ENCODE assay signal across 8 cellular contexts in genomic region chr19:36791420-36792125, GRCh38. TPM values are rescaled to one million over a fixed set of nuclear protein-coding genes. Genes with fewer than 3 reads are reported as not detected.
DNase-seq lines count a peak whose midpoint lies in the region; ATAC-seq, FAIRE-seq and TF ChIP-seq lines count a peak whose summit lies in the region.
"Not testable (repeated sequence)": the region's sequence is repeated elsewhere in the genome, so short reads cannot be mapped to it uniquely, and the experiment has no call there.

No MANE protein-coding gene starts in this region.

- H3K4me3 Mint-ChIP-seq in GM23338: peak overlapping the region; percentile 72
- not testable (repeated sequence) for H3K4me3 Mint-ChIP-seq in activated naive CD4-positive, alpha-beta T cell treated with anti-CD3 and anti-CD28 coated beads for 36 hours
- peak overlapping the region; percentile 4 for H3K4me3 Mint-ChIP-seq in memory B cell

- H3K23me2 ChIP-seq in H1 (ENCODE audit: low read depth, low read length): not testable (repeated sequence)

- not testable (repeated sequence) for H3K27me3 ChIP-seq in BE2C; GM23338 (ENCODE audit: insufficient read depth); H1 (replicated peaks in 1 of 4; ENCODE audit: control insufficient read depth in 3 of 4, extremely low read depth in 1 of 4, insufficient read depth in 3 of 4, low read length in 3 of 4); heart right ventricle

- H3K9me3 ChIP-seq in BE2C: not testable (repeated sequence)
- H3K9me3 ChIP-seq in H1 (ENCODE audit: insufficient read depth in 2 of 2, low read depth in 1 of 2, low read length in 1 of 2) (peaks cover 14 to 23% of the 10 kb centered on the region in 2 experiments; a peak in 3 of 4 replicates), heart right ventricle (peaks cover 0 to 86% (median 10%) of the 10 kb centered on the region in 11 donors)

- not testable (repeated sequence) for H3K27ac Mint-ChIP-seq in GM23338; activated naive CD4-positive, alpha-beta T cell treated with anti-CD3 and anti-CD28 coated beads for 36 hours; memory B cell

- not testable (repeated sequence) for H3K9me2 ChIP-seq in GM23338 (ENCODE audit: insufficient read depth)

- H3K56ac ChIP-seq in H1 (replicated peaks; ENCODE audit: insufficient read length, low read depth, low read length): not testable (repeated sequence)

- not testable (repeated sequence) for H3K27ac ChIP-seq in GM23338 (ENCODE audit: low read depth); H1 (ENCODE audit: low read depth, low read length)
- peak overlapping the region in 2 of 10 donors; percentile 26 to 44 for H3K27ac ChIP-seq in heart right ventricle

- not testable (repeated sequence) for H4K20me1 ChIP-seq in GM23338 (replicated peaks; ENCODE audit: insufficient read depth); H1 (replicated peaks in 1 of 2; ENCODE audit: control insufficient read depth in 1 of 2, insufficient read depth in 2 of 2, low read length in 2 of 2)

- H3K27me3 Mint-ChIP-seq in GM23338 (ENCODE audit: insufficient read depth, low read depth, poor library complexity); activated naive CD4-positive, alpha-beta T cell treated with anti-CD3 and anti-CD28 coated beads for 36 hours (ENCODE audit: low read depth); memory B cell: not testable (repeated sequence)

- POLR2A ChIA-PET in H1 (lab: Charles Lee; ENCODE audit: partially characterized antibody): interaction anchor here (0.7 to 4.0 kb wide), 5 partner anchors 19 to 450 kb away, joined by 3 to 38 read pairs (median 5); partner anchors contain the start of genes ZNF260, ZNF529 and ZNF850

- peak; percentile 95 for FAIRE-seq in H1 (lab: Jason Lieb, UNC)

- TF ChIP-seq CTCF in BE2C (IDR thresholded peaks at IDR 0.05; ENCODE audit: low read depth, low read length) (peak; percentile 36; the same call in 1 of the 2 replicates), GM23338 (conservative IDR thresholded peaks at IDR 0.05; ENCODE audit: low read depth in 2 of 2) (peak; percentile 30 to 61), H1 (IDR thresholded peaks at IDR 0.05; ENCODE audit: control extremely low read depth in 1 of 3, insufficient read depth in 1 of 3, low read depth in 1 of 3, low read length in 3 of 3) (peak in 2 of 3 experiments; percentile 26 to 42; a peak in 2 of 4 replicates), heart right ventricle (IDR thresholded peaks at IDR 0.05) (peak in 6 of 9 donors; percentile 14 to 49 (median 33))

- H3K4me1 Mint-ChIP-seq in GM23338; activated naive CD4-positive, alpha-beta T cell treated with anti-CD3 and anti-CD28 coated beads for 36 hours (ENCODE audit: low read depth); memory B cell: not testable (repeated sequence)

- H2BK120ac ChIP-seq in H1 (replicated peaks; ENCODE audit: low read depth, low read length): not testable (repeated sequence)

- CTCF ChIA-PET in activated naive CD4-positive, alpha-beta T cell treated with anti-CD3 and anti-CD28 coated beads for 36 hours (lab: Charles Lee): not testable (repeated sequence)
- CTCF ChIA-PET in H1 (lab: Charles Lee; ENCODE audit: partially characterized antibody): interaction anchor here (0.6 to 1.1 kb wide), 5 partner anchors 20 to 1085 kb away, joined by 3 to 4 read pairs (median 3); no protein-coding TSS in a partner anchor

- not testable (repeated sequence) for TF ChIP-seq POLR2A in H1 (IDR thresholded peaks at IDR 0.05; ENCODE audit: control extremely low read depth in 1 of 2, low read depth in 2 of 2, low read length in 2 of 2)

- not testable (repeated sequence) for H2AK5ac ChIP-seq in H1 (ENCODE audit: low read depth, low read length)

- DNase-seq in BE2C: peak; percentile 46
- DNase-seq in GM23338 (ENCODE audit: low spot score): peak; percentile 82
- DNase-seq in RPMI7951 (ENCODE audit: low read depth): peak; percentile 29
- peak; percentile 34 for DNase-seq in activated naive CD4-positive, alpha-beta T cell treated with anti-CD3 and anti-CD28 coated beads for 36 hours
- DNase-seq in H1 (ENCODE audit: low read depth in 1 of 2, low spot score in 2 of 2): peak in 1 of 2 experiments; percentile 53
- DNase-seq in heart right ventricle: peak; percentile 39 to 42
- not testable (repeated sequence) for DNase-seq in memory B cell (ENCODE audit: low spot score in 2 of 2)
- peak; percentile 5 for DNase-seq in stimulated activated CD4-positive, alpha-beta T cell treated with anti-CD3 and anti-CD28 coated beads, Interleukin-15, amount 100 ng/mL, for 24 hours

- H3K36me3 ChIP-seq in BE2C; GM23338 (ENCODE audit: insufficient read depth); H1 (ENCODE audit: control insufficient read depth in 2 of 4, insufficient read depth in 4 of 4, low read length in 3 of 4); heart right ventricle: not testable (repeated sequence)

- not testable (repeated sequence) for H3K23ac ChIP-seq in H1 (ENCODE audit: insufficient read length)

- H3K14ac ChIP-seq in H1 (ENCODE audit: insufficient read length): not testable (repeated sequence)

- H3K4ac ChIP-seq in H1 (replicated peaks; ENCODE audit: insufficient read length, low read depth, low read length): not testable (repeated sequence)

- intact Hi-C loops in activated naive CD4-positive, alpha-beta T cell treated with anti-CD3 and anti-CD28 coated beads for 36 hours (cut with micrococcal nuclease); heart right ventricle (cut with DNase I): not testable (repeated sequence)

- TF ChIP-seq RAD21 in H1 (IDR thresholded peaks at IDR 0.05 in 1 of 2, conservative IDR thresholded peaks at IDR 0.05 in 1 of 2; ENCODE audit: low read depth in 2 of 2, low read length in 2 of 2): peak in 1 of 2 experiments; percentile 7; a peak in 1 of 4 replicates

- H2AFZ ChIP-seq in GM23338: 0 out of 2 replicates have a peak overlapping the region, but pooled peaks have one; percentile 56
- H2AFZ ChIP-seq in H1 (ENCODE audit: low read length): not testable (repeated sequence)

- not testable (repeated sequence) for H2BK5ac ChIP-seq in H1 (ENCODE audit: low read depth, low read length)

- H4K91ac ChIP-seq in H1 (replicated peaks; ENCODE audit: insufficient read length, low read length): not testable (repeated sequence)

- peak; percentile 98 for ATAC-seq in GM23338
- ATAC-seq in heart right ventricle: peak; percentile 96 to 99 (median 98)
- ATAC-seq in memory B cell (ENCODE audit: low read depth): peak; percentile 91

- peaks cover 81% of the 10 kb centered on the region for H3K9me3 Mint-ChIP-seq in GM23338
- peaks cover 44% of the 10 kb centered on the region for H3K9me3 Mint-ChIP-seq in activated naive CD4-positive, alpha-beta T cell treated with anti-CD3 and anti-CD28 coated beads for 36 hours
- H3K9me3 Mint-ChIP-seq in memory B cell: peaks cover 12% of the 10 kb centered on the region

- H3K4me3 ChIP-seq in BE2C (ENCODE audit: low read depth, low read length): peak overlapping the region; percentile 26; the same call in 1 of the 2 replicates
- peak overlapping the region; percentile 59 for H3K4me3 ChIP-seq in GM23338
- H3K4me3 ChIP-seq in H1 (ENCODE audit: extremely low read depth in 1 of 4, insufficient read depth in 2 of 4, low read depth in 3 of 4, low read length in 4 of 4): peak overlapping the region; percentile 34 to 49 (median 38); a peak in 5 of 8 replicates
- peak overlapping the region in 8 of 10 donors; percentile 21 to 51 (median 40) for H3K4me3 ChIP-seq in heart right ventricle

- 29% methylated on average over 31 of the region's 34 CpGs; no CpG with 5 or more reads in 1 of the 2 experiments for WGBS in H1 (ENCODE audit: extremely low coverage in 1 of 2, insufficient coverage in 1 of 2, insufficient read length in 1 of 2, insufficient replicate concordance in 2 of 2, low coverage in 1 of 2, low lambda C conversion rate in 2 of 2, missing lambda C conversion rate in 1 of 2), 2 experiments
- WGBS in heart right ventricle, 2 donors: 4 to 6% methylated on average over 30 to 32 of the region's 34 CpGs

- H3K4me2 ChIP-seq in GM23338 (peak overlapping the region; percentile 77), H1 (ENCODE audit: insufficient read depth in 1 of 2, low read depth in 2 of 2, low read length in 2 of 2) (peak overlapping the region; percentile 58 to 62; a peak in 3 of 4 replicates)

- H3K79me2 ChIP-seq in GM23338 (replicated peaks; ENCODE audit: insufficient read depth); H1 (ENCODE audit: control insufficient read depth in 1 of 2, insufficient read depth in 2 of 2, low read length in 2 of 2): not testable (repeated sequence)

- H3F3A ChIP-seq in GM23338 (replicated peaks; ENCODE audit: low read depth): not testable (repeated sequence)

- not testable (repeated sequence) for H4K8ac ChIP-seq in H1 (ENCODE audit: extremely low read depth, insufficient read depth, low read length)

- H2BK15ac ChIP-seq in H1 (ENCODE audit: low read length): not testable (repeated sequence)

- H2BK20ac ChIP-seq in H1 (ENCODE audit: low read length): not testable (repeated sequence)

- not testable (repeated sequence) for H3K79me1 ChIP-seq in H1 (ENCODE audit: low read depth, low read length)

- not testable (repeated sequence) for H3K18ac ChIP-seq in H1 (ENCODE audit: extremely low read depth, low read length)

- H3K36me3 Mint-ChIP-seq in GM23338 (ENCODE audit: low read depth) (peaks cover 23% of the 10 kb centered on the region), memory B cell (peaks cover 15% of the 10 kb centered on the region)
- peaks cover 25% of the 10 kb centered on the region for H3K36me3 Mint-ChIP-seq in activated naive CD4-positive, alpha-beta T cell treated with anti-CD3 and anti-CD28 coated beads for 36 hours (ENCODE audit: low read depth)

- not testable (repeated sequence) for TF ChIP-seq EP300 in H1 (IDR thresholded peaks at IDR 0.05; ENCODE audit: borderline replicate concordance in 1 of 2, low read depth in 2 of 2, low read length in 2 of 2)

- H3K9ac ChIP-seq in H1 (replicated peaks in 1 of 4; ENCODE audit: extremely low read depth in 1 of 4, low read depth in 3 of 4, low read length in 3 of 4): 0 out of 7 replicates have a peak overlapping the region, but pooled peaks of 1 of the 4 experiments have one; percentile 17

- not testable (repeated sequence) for H3K4me1 ChIP-seq in BE2C; GM23338 (ENCODE audit: insufficient read depth); H1 (replicated peaks in 1 of 4; ENCODE audit: control insufficient read depth in 3 of 4, insufficient read depth in 4 of 4, low read length in 3 of 4); heart right ventricle

- not testable (repeated sequence) for H4K5ac ChIP-seq in H1 (ENCODE audit: insufficient read length, low read depth, low read length)

- not testable (repeated sequence) for H2BK12ac ChIP-seq in H1 (ENCODE audit: low read depth, low read length)

RNA-seq across cellular contexts. Expression of gene ZNF850, which starts 19.0 kb away (rescaled TPM):
- 3.1 TPM for polyA plus RNA-seq in BE2C (2012; ENCODE audit: insufficient read depth, insufficient read length, low read depth)
- 41.1 and 43.9 TPM in 2 replicates for total RNA-seq in GM23338 (2014; rRNA removed; shearing (Covaris generic))
- polyA plus RNA-seq in GM23338 (2016; fragmentation: Nextera tagmentation; extraction: Ambion mirVana) (7.7 and 8.7 TPM in 2 replicates), H1 (2011; rRNA removed) (5.6 and 6.7 TPM in 2 replicates), heart right ventricle (under 1 TPM; 0.80 to 0.88 TPM)
- total RNA-seq in RPMI7951 (2014; rRNA removed; shearing (Covaris generic)): 3.8 and 4.1 TPM in 2 replicates
- total RNA-seq in activated naive CD4-positive, alpha-beta T cell treated with anti-CD3 and anti-CD28 coated beads for 36 hours: 10 to 100 TPM; 11.2 to 11.3 TPM
- 18.0 and 21.2 TPM in 2 replicates for total RNA-seq in H1 (2021; fragmentation: NEBNext Ultra II Directional; extraction: Animal tissue kit (Norgen Biotek cat#: 25700))
- polyA plus RNA-seq in H1 (2011; cell fraction: cytosol; rRNA removed): 7.5 TPM
- polyA plus RNA-seq in H1 (2011; cell fraction: nucleus; rRNA removed): 3.7 TPM
- 4.4 to 7.1 TPM (median 5.1 TPM) in 4 replicates for polyA plus RNA-seq in H1 (2012, experiment 1 of 2)
- polyA plus RNA-seq in H1 (2012, experiment 2 of 2): 0.55 TPM
- 10.0 TPM for polyA plus RNA-seq in H1 (2013, experiment 1 of 2)
- polyA plus RNA-seq in H1 (2013, experiment 2 of 2): 10.3 TPM
- polyA minus RNA-seq in H1 (2011; rRNA and poly(A)+ RNA removed): 28.2 and 33.6 TPM in 2 replicates
- polyA minus RNA-seq in H1 (2011; cell fraction: cytosol; rRNA and poly(A)+ RNA removed): 17.9 TPM
- polyA minus RNA-seq in H1 (2011; cell fraction: nucleus; rRNA and poly(A)+ RNA removed): 15.6 TPM
- total RNA-seq in heart right ventricle: 1 to 10 TPM; 1.9 to 7.9 (median 4.7) TPM

RNA-seq across cellular contexts. Expression of gene ZNF790, which starts 46.6 kb away (rescaled TPM):
- polyA plus RNA-seq in BE2C (2012; ENCODE audit: insufficient read depth, insufficient read length, low read depth): 2.7 TPM
- 5.2 and 5.4 TPM in 2 replicates for total RNA-seq in GM23338 (2014; rRNA removed; shearing (Covaris generic))
- polyA plus RNA-seq in GM23338 (2016; fragmentation: Nextera tagmentation; extraction: Ambion mirVana) (5.9 and 8.4 TPM in 2 replicates), H1 (2011; rRNA removed) (1.7 and 1.9 TPM in 2 replicates), heart right ventricle (1 to 10 TPM; 2.3 to 3.2 TPM)
- total RNA-seq in RPMI7951 (2014; rRNA removed; shearing (Covaris generic)): 7.2 and 7.9 TPM in 2 replicates
- 1 to 10 TPM; 4.9 to 5.2 TPM for total RNA-seq in activated naive CD4-positive, alpha-beta T cell treated with anti-CD3 and anti-CD28 coated beads for 36 hours
- 7.2 and 7.5 TPM in 2 replicates for total RNA-seq in H1 (2021; fragmentation: NEBNext Ultra II Directional; extraction: Animal tissue kit (Norgen Biotek cat#: 25700))
- 3.1 TPM for polyA plus RNA-seq in H1 (2011; cell fraction: cytosol; rRNA removed)
- 1.8 TPM for polyA plus RNA-seq in H1 (2011; cell fraction: nucleus; rRNA removed)
- 2.8 to 3.9 TPM (median 3.3 TPM) in 4 replicates for polyA plus RNA-seq in H1 (2012, experiment 1 of 2)
- 0.81 TPM for polyA plus RNA-seq in H1 (2012, experiment 2 of 2)
- polyA plus RNA-seq in H1 (2013, experiment 1 of 2): 2.8 TPM
- 2.4 TPM for polyA plus RNA-seq in H1 (2013, experiment 2 of 2)
- polyA minus RNA-seq in H1 (2011; rRNA and poly(A)+ RNA removed): 3.4 and 3.7 TPM in 2 replicates
- 3.2 TPM for polyA minus RNA-seq in H1 (2011; cell fraction: cytosol; rRNA and poly(A)+ RNA removed)
- 8.3 TPM for polyA minus RNA-seq in H1 (2011; cell fraction: nucleus; rRNA and poly(A)+ RNA removed)
- 10 to 100 TPM in 3 of 10 donors, 1 to 10 TPM in 7; 4.5 to 11.8 (median 8.7) TPM for total RNA-seq in heart right ventricle

RNA-seq across cellular contexts. Expression of gene ZNF345, which starts 59.1 kb away (rescaled TPM):
- polyA plus RNA-seq in BE2C (2012; ENCODE audit: insufficient read depth, insufficient read length, low read depth): not detected
- total RNA-seq in GM23338 (2014; rRNA removed; shearing (Covaris generic)): 5.5 and 17.7 TPM in 2 replicates
- polyA plus RNA-seq in GM23338 (2016; fragmentation: Nextera tagmentation; extraction: Ambion mirVana) (5.2 and 5.7 TPM in 2 replicates), H1 (2011; rRNA removed) (3.2 and 3.8 TPM in 2 replicates), heart right ventricle (1 to 10 TPM; 1.4 to 3.7 TPM)
- 2.5 and 3.2 TPM in 2 replicates for total RNA-seq in RPMI7951 (2014; rRNA removed; shearing (Covaris generic))
- 1 to 10 TPM; 3.0 to 3.6 TPM for total RNA-seq in activated naive CD4-positive, alpha-beta T cell treated with anti-CD3 and anti-CD28 coated beads for 36 hours
- 5.1 TPM in 2 replicates for total RNA-seq in H1 (2021; fragmentation: NEBNext Ultra II Directional; extraction: Animal tissue kit (Norgen Biotek cat#: 25700))
- 3.7 TPM for polyA plus RNA-seq in H1 (2011; cell fraction: cytosol; rRNA removed)
- 2.4 TPM for polyA plus RNA-seq in H1 (2011; cell fraction: nucleus; rRNA removed)
- polyA plus RNA-seq in H1 (2012, experiment 1 of 2): 2.9 to 5.3 TPM (median 3.8 TPM) in 4 replicates
- polyA plus RNA-seq in H1 (2012, experiment 2 of 2): 1.4 TPM
- 3.9 TPM for polyA plus RNA-seq in H1 (2013, experiment 1 of 2)
- polyA plus RNA-seq in H1 (2013, experiment 2 of 2): 3.2 TPM
- polyA minus RNA-seq in H1 (2011; rRNA and poly(A)+ RNA removed): 3.2 and 6.5 TPM in 2 replicates
- polyA minus RNA-seq in H1 (2011; cell fraction: cytosol; rRNA and poly(A)+ RNA removed): 7.3 TPM
- polyA minus RNA-seq in H1 (2011; cell fraction: nucleus; rRNA and poly(A)+ RNA removed): 13.0 TPM
- 1 to 10 TPM; 2.2 to 4.5 (median 3.0) TPM for total RNA-seq in heart right ventricle
